1 cellular context compared by ENCODE assay signal in the genomic region with DNA sequence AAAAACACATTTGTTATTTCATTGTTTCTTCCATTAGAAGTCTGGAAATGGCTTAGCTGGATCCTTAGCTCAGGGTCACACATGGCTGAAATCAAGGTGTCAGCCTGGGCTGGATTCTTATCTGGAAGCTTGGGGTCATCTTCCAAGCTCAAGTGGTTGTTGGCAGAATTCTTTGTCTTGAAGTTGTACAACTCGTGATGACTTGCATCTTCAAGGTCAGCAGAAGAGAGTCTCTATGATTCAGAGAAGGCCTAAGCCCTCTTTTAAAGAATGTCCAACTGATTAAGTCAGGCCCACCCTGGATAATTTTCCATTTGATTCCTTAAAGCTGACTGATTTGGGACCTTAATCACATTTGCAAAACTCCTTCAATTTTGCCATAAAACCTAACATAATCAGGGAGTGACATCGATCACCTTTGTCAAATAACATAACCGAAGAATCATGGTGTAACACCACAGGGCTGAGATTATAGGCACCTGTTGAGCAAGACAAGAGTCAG.
A peak's percentile ranks its signal among the peaks of the same experiment; 100 is the strongest.
TF ChIP-seq lines count a peak whose summit lies in the region.

No MANE protein-coding gene starts in this region.

TF ChIP-seq in HEK293, 187 proteins besides CTCF, POLR2A, EP300 and RAD21:
- TF ChIP-seq ZFP3 (tag by site-specific recombination; IDR thresholded peaks at IDR 0.05; ENCODE audit: low read depth) (no peak), SCRT1 (tag by site-specific recombination; IDR thresholded peaks at IDR 0.05; ENCODE audit: borderline replicate concordance) (peak; percentile 20; the same call in 1 of the 2 replicates), SCRT2 (tag by site-specific recombination; IDR thresholded peaks at IDR 0.05) (peak; percentile 38; the same call in 1 of the 2 replicates), ZNF10 (tag by site-specific recombination; IDR thresholded peaks at IDR 0.05) (peak; percentile 90)
- TF ChIP-seq, protein P1, sequence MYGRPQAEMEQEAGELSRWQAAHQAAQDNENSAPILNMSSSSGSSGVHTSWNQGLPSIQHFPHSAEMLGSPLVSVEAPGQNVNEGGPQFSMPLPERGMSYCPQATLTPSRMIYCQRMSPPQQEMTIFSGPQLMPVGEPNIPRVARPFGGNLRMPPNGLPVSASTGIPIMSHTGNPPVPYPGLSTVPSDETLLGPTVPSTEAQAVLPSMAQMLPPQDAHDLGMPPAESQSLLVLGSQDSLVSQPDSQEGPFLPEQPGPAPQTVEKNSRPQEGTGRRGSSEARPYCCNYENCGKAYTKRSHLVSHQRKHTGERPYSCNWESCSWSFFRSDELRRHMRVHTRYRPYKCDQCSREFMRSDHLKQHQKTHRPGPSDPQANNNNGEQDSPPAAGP (tag by site-specific recombination; IDR thresholded peaks at IDR 0.05): no peak
- TF ChIP-seq, protein P2, sequence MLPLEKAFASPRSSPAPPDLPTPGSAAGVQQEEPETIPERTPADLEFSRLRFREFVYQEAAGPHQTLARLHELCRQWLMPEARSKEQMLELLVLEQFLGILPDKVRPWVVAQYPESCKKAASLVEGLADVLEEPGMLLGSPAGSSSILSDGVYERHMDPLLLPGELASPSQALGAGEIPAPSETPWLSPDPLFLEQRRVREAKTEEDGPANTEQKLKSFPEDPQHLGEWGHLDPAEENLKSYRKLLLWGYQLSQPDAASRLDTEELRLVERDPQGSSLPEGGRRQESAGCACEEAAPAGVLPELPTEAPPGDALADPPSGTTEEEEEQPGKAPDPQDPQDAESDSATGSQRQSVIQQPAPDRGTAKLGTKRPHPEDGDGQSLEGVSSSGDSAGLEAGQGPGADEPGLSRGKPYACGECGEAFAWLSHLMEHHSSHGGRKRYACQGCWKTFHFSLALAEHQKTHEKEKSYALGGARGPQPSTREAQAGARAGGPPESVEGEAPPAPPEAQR (tag by site-specific recombination; IDR thresholded peaks at IDR 0.05): no peak
